ENCODE assay signal across 8 cellular contexts in the genomic region with DNA sequence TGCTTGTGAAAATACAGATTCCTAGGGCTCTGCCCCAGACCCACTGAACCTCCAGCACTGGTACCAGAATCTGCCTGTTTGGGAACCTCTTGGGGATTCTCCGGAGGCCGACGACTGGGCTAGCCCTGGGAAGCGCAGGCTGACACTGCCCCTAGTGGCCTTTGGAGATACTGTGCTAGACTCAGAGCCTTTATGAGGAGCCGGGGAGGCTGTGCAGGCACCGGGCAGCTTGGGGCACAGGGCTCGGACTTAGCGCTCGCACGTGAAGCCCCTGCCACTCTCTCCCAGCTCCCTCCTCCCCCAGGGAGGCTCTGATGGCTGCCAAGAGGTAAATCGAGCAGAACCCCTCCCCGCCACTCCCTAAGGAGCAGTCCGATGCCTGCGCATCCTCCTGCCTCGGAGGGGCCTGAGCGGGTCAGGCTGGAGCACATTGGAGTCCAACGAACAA.
DNase-seq lines count a peak whose midpoint lies in the region; TF ChIP-seq lines count a peak whose summit lies in the region.

No MANE protein-coding gene starts in this region.

- H3K4me1 Mint-ChIP-seq in activated CD4-positive, alpha-beta T cell treated with anti-CD3 and anti-CD28 coated beads, Interleukin-2, amount 10 ng/mL, durations not matched to agents 7 days and 5 days = no peaks in the 10 kb centered on the region

- H3K27me3 Mint-ChIP-seq in activated CD4-positive, alpha-beta T cell treated with anti-CD3 and anti-CD28 coated beads, Interleukin-2, amount 10 ng/mL, durations not matched to agents 7 days and 5 days = no peaks in the 10 kb centered on the region

- H3K36me3 ChIP-seq in GM06990 (ENCODE audit: control insufficient read depth, insufficient read depth, low read length) (no peaks in the 10 kb centered on the region), neural cell (ENCODE audit: insufficient read depth, low read length) (no peaks in the 10 kb centered on the region)

- H3K4me3 ChIP-seq in GM06990 (replicated peaks; ENCODE audit: low read depth, low read length) (no peak overlapping the region), HFF-Myc (replicated peaks; ENCODE audit: low read depth, low read length) (no peak overlapping the region), foreskin fibroblast (ENCODE audit: low read depth in 1 of 2, low read length in 2 of 2) (no peak overlapping the region), neural cell (ENCODE audit: low read length) (no peak overlapping the region)

- no peak overlapping the region for H2AFZ ChIP-seq in neural cell (ENCODE audit: low read depth, low read length)

- POLR2A ChIA-PET in activated CD4-positive, alpha-beta T cell treated with anti-CD3 and anti-CD28 coated beads, Interleukin-2, amount 10 ng/mL, durations not matched to agents 7 days and 5 days (lab: Charles Lee) = no interaction called here

- H3K27ac ChIP-seq in neural cell (ENCODE audit: low read length) = no peak overlapping the region

- H3K27me3 ChIP-seq in GM06990 (replicated peaks; ENCODE audit: control insufficient read depth, insufficient read depth, low read length) (no peaks in the 10 kb centered on the region), neural cell (ENCODE audit: insufficient read depth, low read depth, low read length) (no peaks in the 10 kb centered on the region)

- no peak overlapping the region for H3K27ac Mint-ChIP-seq in activated CD4-positive, alpha-beta T cell treated with anti-CD3 and anti-CD28 coated beads, Interleukin-2, amount 10 ng/mL, durations not matched to agents 7 days and 5 days

- CTCF ChIA-PET in activated CD4-positive, alpha-beta T cell treated with anti-CD3 and anti-CD28 coated beads, Interleukin-2, amount 10 ng/mL, durations not matched to agents 7 days and 5 days (lab: Charles Lee) = no interaction called here

- H3F3A ChIP-seq in neural cell (ENCODE audit: insufficient read depth, low read length, poor library complexity, severe bottlenecking) = no peaks in the 10 kb centered on the region

- no peaks in the 10 kb centered on the region for H3K9me3 ChIP-seq in neural cell (ENCODE audit: low read length)

- no peaks in the 10 kb centered on the region for H3K79me2 ChIP-seq in neural cell (replicated peaks; ENCODE audit: insufficient read depth, low read length)

- peak; percentile 31 for DNase-seq in A172 (ENCODE audit: low spot score)
- DNase-seq in GM06990 (ENCODE audit: extremely low read depth, insufficient read length) = peak; percentile 13
- peak; percentile 5 for DNase-seq in HFF-Myc (ENCODE audit: extremely low read depth, low read depth)
- DNase-seq in NCI-H1105 (lab: John Stamatoyannopoulos, UW) = peak; percentile 35
- peak; percentile 11 for DNase-seq in activated CD4-positive, alpha-beta T cell treated with anti-CD3 and anti-CD28 coated beads, Interleukin-2, amount 10 ng/mL, durations not matched to agents 7 days and 5 days
- DNase-seq in foreskin fibroblast = peak; percentile 7 to 42
- no peak for DNase-seq in OCI-M2 (lab: John Stamatoyannopoulos, UW; ENCODE audit: unreplicated experiment)

- TF ChIP-seq RAD21 in neural cell (conservative IDR thresholded peaks at IDR 0.05) = peak; percentile 66

- no peaks in the 10 kb centered on the region for H4K20me1 ChIP-seq in neural cell (ENCODE audit: insufficient read depth)

- TF ChIP-seq CTCF in GM06990 (IDR thresholded peaks at IDR 0.05; ENCODE audit: insufficient read depth, low read length, poor library complexity, severe bottlenecking) (peak; percentile 91), HFF-Myc (IDR thresholded peaks at IDR 0.05; ENCODE audit: low read depth, low read length, missing control alignments) (peak; percentile 86), foreskin fibroblast (IDR thresholded peaks at IDR 0.05; ENCODE audit: low read depth, low read length) (peak; percentile 71), neural cell (IDR thresholded peaks at IDR 0.05; ENCODE audit: poor library complexity, severe bottlenecking) (peak; percentile 67)

- H3K4me3 Mint-ChIP-seq in activated CD4-positive, alpha-beta T cell treated with anti-CD3 and anti-CD28 coated beads, Interleukin-2, amount 10 ng/mL, durations not matched to agents 7 days and 5 days = no peak overlapping the region

- H3K36me3 Mint-ChIP-seq in activated CD4-positive, alpha-beta T cell treated with anti-CD3 and anti-CD28 coated beads, Interleukin-2, amount 10 ng/mL, durations not matched to agents 7 days and 5 days (ENCODE audit: low read depth) = no peaks in the 10 kb centered on the region

- no peak overlapping the region for H3K4me2 ChIP-seq in neural cell (ENCODE audit: low read length)

- no peak for TF ChIP-seq EP300 in neural cell (conservative IDR thresholded peaks at IDR 0.05; ENCODE audit: poor library complexity, severe bottlenecking)

- H3K9ac ChIP-seq in neural cell (ENCODE audit: low read length) = no peak overlapping the region

- no peaks in the 10 kb centered on the region for H3K9me3 Mint-ChIP-seq in activated CD4-positive, alpha-beta T cell treated with anti-CD3 and anti-CD28 coated beads, Interleukin-2, amount 10 ng/mL, durations not matched to agents 7 days and 5 days

- H3K9me2 ChIP-seq in neural cell (ENCODE audit: insufficient read depth, low read length) = no peaks in the 10 kb centered on the region

TF ChIP-seq in neural cell, 6 proteins besides CTCF, POLR2A, EP300 and RAD21:
- TF ChIP-seq MXI1 (conservative IDR thresholded peaks at IDR 0.05; ENCODE audit: poor library complexity, severe bottlenecking) = no peak
- TF ChIP-seq SMC3 (conservative IDR thresholded peaks at IDR 0.05; ENCODE audit: poor library complexity) = peak; percentile 57
